Comparison of ENCODE assay signal across 26 cellular contexts in genomic region chr14:105333020-105333490, GRCh38. TPM values are rescaled to one million over a fixed set of nuclear protein-coding genes. Genes with fewer than 3 reads are reported as not detected.
DNase-seq lines count a peak whose midpoint lies in the region; ATAC-seq and TF ChIP-seq lines count a peak whose summit lies in the region.
"Had no signal": no experiment of that assay in that cellular context is flagged by ENCODE, and none has a peak within 500 bp of the region (broad histone marks: within the 10 kb centered on the region; RNA-seq: fewer than 3 reads in every experiment).

No MANE protein-coding gene starts in this region.

- H3K9me3 ChIP-seq in BE2C = no peaks in the 10 kb centered on the region
- no peaks in the 10 kb centered on the region for H3K9me3 ChIP-seq in RWPE2 (ENCODE audit: severe bottlenecking)
- no peaks in the 10 kb centered on the region for H3K9me3 ChIP-seq in mesenchymal stem cell (ENCODE audit: control insufficient read depth, low read length)
- no peaks in the 10 kb centered on the region for H3K9me3 ChIP-seq in MM.1S (replicated peaks; ENCODE audit: insufficient read depth, low read length)
- H3K9me3 ChIP-seq: breast epithelium, spleen, upper lobe of right lung had no signal

- H2BK15ac ChIP-seq in mesenchymal stem cell (ENCODE audit: low read depth, poor library complexity, severe bottlenecking) (no peak overlapping the region), mesendoderm (replicated peaks; ENCODE audit: low read depth) (no peak overlapping the region)

- no peak overlapping the region for H3K9ac ChIP-seq in mesenchymal stem cell (ENCODE audit: low read length)
- H3K9ac ChIP-seq in mesendoderm (ENCODE audit: low read length) = no peak overlapping the region
- H3K9ac ChIP-seq in MM.1S (ENCODE audit: low read length) = no peak overlapping the region
- H3K9ac ChIP-seq: KMS-11 had no signal

- no peaks in the 10 kb centered on the region for H3K4me1 ChIP-seq in BE2C
- H3K4me1 ChIP-seq in RWPE2 (ENCODE audit: insufficient read depth, poor library complexity, severe bottlenecking) = peaks cover 6% of the 10 kb centered on the region
- peaks cover 26% of the 10 kb centered on the region for H3K4me1 ChIP-seq in mesenchymal stem cell (ENCODE audit: control insufficient read depth, insufficient read depth, low read depth, low read length)
- peaks cover 2% of the 10 kb centered on the region for H3K4me1 ChIP-seq in mesendoderm (ENCODE audit: control insufficient read depth, low read depth, low read length)
- no peaks in the 10 kb centered on the region for H3K4me1 ChIP-seq in MM.1S (ENCODE audit: low read length)
- H3K4me1 ChIP-seq: breast epithelium had no signal

- H3F3A ChIP-seq in MM.1S (ENCODE audit: insufficient read depth, low read length) = no peaks in the 10 kb centered on the region

- ATAC-seq in RWPE2 (ENCODE audit: low read depth) (no peak), GM21786 (IDR thresholded peaks at IDR 0.05; ENCODE audit: unreplicated experiment) (no peak)
- ATAC-seq: naive thymus-derived CD4-positive, alpha-beta T cell; Panc1; upper lobe of right lung had no signal

- H3K27ac ChIP-seq in RWPE2 (ENCODE audit: poor library complexity, severe bottlenecking) = no peak overlapping the region
- H3K27ac ChIP-seq in mesenchymal stem cell (ENCODE audit: low read length, poor library complexity, severe bottlenecking) = no peak overlapping the region
- no peak overlapping the region for H3K27ac ChIP-seq in mesendoderm (ENCODE audit: low read depth, low read length)
- no peak overlapping the region for H3K27ac ChIP-seq in MM.1S (ENCODE audit: low read length)
- H3K27ac ChIP-seq: breast epithelium, C4-2B, KMS-11, upper lobe of right lung had no signal

- H3K79me2 ChIP-seq in mesendoderm (ENCODE audit: control insufficient read depth, insufficient read depth, low read length) (peaks cover 2% of the 10 kb centered on the region), MM.1S (ENCODE audit: low read length) (no peaks in the 10 kb centered on the region)

- peak overlapping the region in 1 of 2 experiments; percentile 35 for H3K14ac ChIP-seq in mesenchymal stem cell (ENCODE audit: low read length in 2 of 2)

- H3K27me3 ChIP-seq in BE2C (no peaks in the 10 kb centered on the region), RWPE2 (ENCODE audit: insufficient read depth, poor library complexity, severe bottlenecking) (no peaks in the 10 kb centered on the region), mesenchymal stem cell (ENCODE audit: control insufficient read depth in 1 of 2, insufficient read depth in 1 of 2, low read length in 2 of 2) (no peaks in the 10 kb centered on the region), mesendoderm (ENCODE audit: insufficient read depth, low read length, poor library complexity) (no peaks in the 10 kb centered on the region), MM.1S (replicated peaks; ENCODE audit: insufficient read depth, low read length) (no peaks in the 10 kb centered on the region)
- H3K27me3 ChIP-seq: breast epithelium, heart left ventricle, spleen, upper lobe of right lung had no signal

- H4K91ac ChIP-seq in mesenchymal stem cell (ENCODE audit: low read length) = peak overlapping the region; percentile 35

- no peak overlapping the region for H3K56ac ChIP-seq in mesendoderm (ENCODE audit: low read length)

- H3K4me2 ChIP-seq in mesenchymal stem cell (ENCODE audit: low read length, poor library complexity, severe bottlenecking) (no peak overlapping the region), mesendoderm (ENCODE audit: low read length) (no peak overlapping the region), MM.1S (ENCODE audit: low read depth, low read length) (no peak overlapping the region)
- H3K4me2 ChIP-seq: KMS-11 had no signal

- H2BK5ac ChIP-seq in mesenchymal stem cell (ENCODE audit: low read depth, low read length, poor library complexity, severe bottlenecking) = no peak overlapping the region
- H2BK5ac ChIP-seq in mesendoderm (ENCODE audit: low read length) = no peak overlapping the region

- peak overlapping the region; percentile 73 for H4K8ac ChIP-seq in mesenchymal stem cell (ENCODE audit: low read length)
- no peak overlapping the region for H4K8ac ChIP-seq in mesendoderm (ENCODE audit: low read depth, low read length)

- no peaks in the 10 kb centered on the region; the same call in 1 of the 2 replicates for H3K36me3 ChIP-seq in BE2C
- H3K36me3 ChIP-seq in RWPE2 (ENCODE audit: low read depth) = no peaks in the 10 kb centered on the region
- peaks cover 0 to 43% of the 10 kb centered on the region in 2 experiments for H3K36me3 ChIP-seq in mesenchymal stem cell (ENCODE audit: control insufficient read depth in 1 of 2, insufficient read depth in 2 of 2, low read depth in 1 of 2, low read length in 2 of 2)
- H3K36me3 ChIP-seq in mesendoderm (ENCODE audit: control insufficient read depth, insufficient read depth, low read length) = no peaks in the 10 kb centered on the region
- H3K36me3 ChIP-seq in MM.1S (replicated peaks; ENCODE audit: insufficient read depth, low read length) = no peaks in the 10 kb centered on the region
- H3K36me3 ChIP-seq: breast epithelium, upper lobe of right lung had no signal

- no peak overlapping the region for H4K5ac ChIP-seq in mesendoderm (ENCODE audit: low read length)

- TF ChIP-seq CTCF in BE2C (IDR thresholded peaks at IDR 0.05; ENCODE audit: low read depth, low read length) = no peak
- no peak for TF ChIP-seq CTCF in RWPE2 (IDR thresholded peaks at IDR 0.05; ENCODE audit: poor library complexity, severe bottlenecking)
- no peak for TF ChIP-seq CTCF in MM.1S (IDR thresholded peaks at IDR 0.05; ENCODE audit: low read length)

- H3K23ac ChIP-seq in mesenchymal stem cell (ENCODE audit: low read length in 2 of 2) (no peak overlapping the region), mesendoderm (ENCODE audit: low read length) (no peak overlapping the region)

- DNase-seq in BE2C = peak; percentile 18
- peak; percentile 86 for DNase-seq in COLO668 (lab: John Stamatoyannopoulos, UW; ENCODE audit: unreplicated experiment)
- DNase-seq in RWPE2 (ENCODE audit: low spot score) = peak; percentile 74
- no peak for DNase-seq in mesenchymal stem cell
- no peak for DNase-seq in mesendoderm
- DNase-seq in MV-4-11 (lab: John Stamatoyannopoulos, UW) = no peak
- no peak for DNase-seq in MM.1S
- DNase-seq: activated CD4-positive, alpha-beta T cell treated with anti-CD3 and anti-CD28 coated beads, Interleukin-2, amount 50 U/mL, for 4 hours; amygdala; Calu3; DND-41; effector CD8-positive, alpha-beta T cell; HFFc6; kidney glomerular epithelial cell; naive thymus-derived CD4-positive, alpha-beta T cell; NCI-H1436; NCI-H526 treated with DMSO at 0.1 percent for 48 hours; occipital lobe; upper lobe of right lung had no signal

- no peak overlapping the region for H2BK12ac ChIP-seq in mesenchymal stem cell (ENCODE audit: low read length in 2 of 2)

- H3K9me2 ChIP-seq in MM.1S (replicated peaks; ENCODE audit: insufficient read depth, low read length) = no peaks in the 10 kb centered on the region

- no peak overlapping the region for H3K18ac ChIP-seq in mesenchymal stem cell (ENCODE audit: low read depth in 1 of 2, low read length in 2 of 2)
- H3K18ac ChIP-seq in mesendoderm (ENCODE audit: low read length) = no peak overlapping the region

- WGBS in mesenchymal stem cell = 90% methylated on average over 15 of the region's 15 CpGs
- no CpG with 5 or more reads among the region's 15 CpGs for WGBS in mesendoderm (ENCODE audit: extremely low coverage, insufficient coverage, low lambda C conversion rate)

- no peak overlapping the region for H3K4me3 ChIP-seq in BE2C (ENCODE audit: low read depth, low read length)
- H3K4me3 ChIP-seq in RWPE2 (ENCODE audit: severe bottlenecking) = no peak overlapping the region
- no peak overlapping the region for H3K4me3 ChIP-seq in mesenchymal stem cell (ENCODE audit: insufficient read depth in 1 of 2, low read depth in 1 of 2, low read length in 2 of 2)
- H3K4me3 ChIP-seq in mesendoderm (ENCODE audit: low read length) = no peak overlapping the region
- no peak overlapping the region for H3K4me3 ChIP-seq in MM.1S (ENCODE audit: low read length)
- H3K4me3 ChIP-seq: breast epithelium, heart left ventricle, spleen, upper lobe of right lung had no signal

- H2AFZ ChIP-seq in mesenchymal stem cell (ENCODE audit: low read depth, low read length) = no peak overlapping the region
- no peak overlapping the region for H2AFZ ChIP-seq in MM.1S (ENCODE audit: low read length)

- H2BK120ac ChIP-seq in mesenchymal stem cell (ENCODE audit: low read depth, low read length) (no peak overlapping the region), mesendoderm (ENCODE audit: low read depth, low read length) (no peak overlapping the region)

- H2AK5ac ChIP-seq in mesenchymal stem cell (ENCODE audit: low read length, severe bottlenecking) (no peak overlapping the region), mesendoderm (ENCODE audit: low read length) (no peak overlapping the region)

- no peak overlapping the region for H3K4ac ChIP-seq in mesenchymal stem cell (ENCODE audit: low read depth in 1 of 2, low read length in 2 of 2)
- H3K4ac ChIP-seq in mesendoderm (ENCODE audit: low read depth, low read length) = no peak overlapping the region

- H4K20me1 ChIP-seq in MM.1S (ENCODE audit: insufficient read depth, low read length) = no peaks in the 10 kb centered on the region

- peaks cover 74% of the 10 kb centered on the region for H3K79me1 ChIP-seq in mesenchymal stem cell (replicated peaks; ENCODE audit: low read length, poor library complexity, severe bottlenecking)
- peaks cover 16% of the 10 kb centered on the region for H3K79me1 ChIP-seq in mesendoderm (ENCODE audit: low read length)

RNA-seq across cellular contexts. Expression of gene PACS2, which starts 18.5 kb away (rescaled TPM):
- 22.5 TPM for polyA plus RNA-seq in BE2C (2012; ENCODE audit: insufficient read depth, insufficient read length, low read depth)
- 39.0 TPM for polyA plus RNA-seq in mesenchymal stem cell (2013, experiment 1 of 2)
- polyA plus RNA-seq in mesenchymal stem cell (2013, experiment 2 of 2) = 35.9 TPM
- polyA plus RNA-seq in mesendoderm (2013, experiment 1 of 2) = 22.8 TPM
- 23.4 TPM for polyA plus RNA-seq in mesendoderm (2013, experiment 2 of 2)

RNA-seq across cellular contexts. Expression of gene BRF1, which starts 32.3 kb away (rescaled TPM):
- polyA plus RNA-seq in BE2C (2012; ENCODE audit: insufficient read depth, insufficient read length, low read depth) = 43.4 TPM
- polyA plus RNA-seq in mesenchymal stem cell (2013, experiment 1 of 2) = 11.5 TPM
- polyA plus RNA-seq in mesenchymal stem cell (2013, experiment 2 of 2) = 11.0 TPM
- 7.2 TPM for polyA plus RNA-seq in mesendoderm (2013, experiment 1 of 2)
- polyA plus RNA-seq in mesendoderm (2013, experiment 2 of 2) = 7.2 TPM

Comparison
In these comparisons a context has a peak if more than half of its experiments do, and no peak if none do; other contexts are left out.
1. DNase-seq: peak in BE2C (single experiment), COLO668 (single experiment) and RWPE2 (single experiment); none in mesenchymal stem cell (single experiment), mesendoderm (single experiment), MV-4-11 (single experiment) and MM.1S (single experiment).